In the genomic region with DNA sequence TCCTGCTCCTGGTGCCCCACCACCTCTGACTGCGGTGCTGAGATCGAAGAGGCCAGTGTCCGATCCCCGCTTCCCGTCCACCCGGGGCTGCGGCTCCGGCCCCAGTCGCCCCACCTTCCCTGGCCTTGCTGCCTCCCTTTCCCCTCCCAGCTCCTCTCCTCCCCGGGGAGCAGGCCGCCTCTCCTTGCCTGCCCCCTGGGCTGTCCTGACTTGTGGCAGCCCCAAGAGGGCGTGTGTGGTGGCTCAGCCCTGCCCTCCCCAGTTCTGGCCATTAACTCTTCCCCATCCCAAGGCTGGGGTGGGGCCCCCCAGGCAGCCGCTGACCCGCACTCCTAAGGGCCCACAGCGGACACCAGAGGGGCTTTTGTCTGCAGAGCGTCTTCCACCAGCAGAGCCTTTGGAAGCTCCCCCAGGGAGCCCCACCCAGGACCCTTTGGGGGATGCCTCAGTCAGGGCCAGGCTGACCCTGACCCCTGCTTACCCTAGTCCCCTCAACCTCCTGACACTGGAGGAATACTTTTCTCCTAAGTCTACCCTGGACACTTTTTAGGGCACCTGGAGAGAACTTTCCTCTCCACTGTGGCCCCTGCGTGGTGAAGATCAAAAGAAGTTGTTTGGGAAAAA, we compare ENCODE assay signal across 8 cellular contexts. TPM values are rescaled to one million over a fixed set of nuclear protein-coding genes. Genes with fewer than 3 reads are reported as not detected.
A peak's percentile ranks its signal among the peaks of the same experiment; 100 is the strongest.
DNase-seq lines count a peak whose midpoint lies in the region; ATAC-seq and TF ChIP-seq lines count a peak whose summit lies in the region.

No MANE protein-coding gene starts in this region.

- no TSS peak for BruUV-seq in mammary epithelial cell (replicated peaks; lab: Mats Ljungman, UMichigan)

- 48% methylated on average over 5 of the region's 17 CpGs for WGBS in mammary epithelial cell (ENCODE audit: low coverage, missing lambda C conversion rate)
- 21% methylated on average over 17 of the region's 17 CpGs for WGBS in liver

- H3K4me1 ChIP-seq in OCI-LY3 (ENCODE audit: low read length) (peaks cover 68% of the 10 kb centered on the region), mammary epithelial cell (ENCODE audit: insufficient read depth, low read length) (peaks cover 12% of the 10 kb centered on the region), liver (ENCODE audit: control insufficient read depth in 4 of 4, insufficient read depth in 4 of 4, low read length in 3 of 4) (peaks cover 8 to 58% (median 41%) of the 10 kb centered on the region in 4 donors)

- H3K36me3 Mint-ChIP-seq in type B pancreatic cell: no peaks in the 10 kb centered on the region

- TF ChIP-seq RAD21 in liver (IDR thresholded peaks at IDR 0.05): peak; percentile 37 to 63

- in situ Hi-C loops in mammary epithelial cell (cut with MboI; ENCODE audit: low sequenced_read_pairs in 2 of 2): no loop called here

- H3K4me3 ChIP-seq in OCI-LY3 (ENCODE audit: low read length): peak overlapping the region; percentile 82
- peak overlapping the region in 2 of 3 experiments; percentile 25 to 39 for H3K4me3 ChIP-seq in mammary epithelial cell (replicated peaks in 1 of 3; ENCODE audit: insufficient read depth in 1 of 3, low read depth in 2 of 3, low read length in 3 of 3)
- peak overlapping the region; percentile 42 to 43 (median 42) for H3K4me3 ChIP-seq in liver (ENCODE audit: low read depth in 1 of 3, low read length in 3 of 3)

- TF ChIP-seq CTCF in OCI-LY3 (IDR thresholded peaks at IDR 0.05; ENCODE audit: low read depth, low read length) (peak; percentile 70), mammary epithelial cell (conservative IDR thresholded peaks at IDR 0.05 in 1 of 2, IDR thresholded peaks at IDR 0.05 in 1 of 2; ENCODE audit: extremely low read depth in 1 of 2, insufficient read depth in 1 of 2, low read depth in 1 of 2, low read length in 2 of 2) (peak; percentile 25 to 58), liver (IDR thresholded peaks at IDR 0.05; ENCODE audit: low read depth, low read length, missing input control) (peak; percentile 52), type B pancreatic cell (conservative IDR thresholded peaks at IDR 0.05) (peak; percentile 53)

- DNase-seq in activated CD4-positive, alpha-beta T cell treated with anti-CD3 and anti-CD28 coated beads for 48 hours: peak; percentile 39
- DNase-seq in activated CD4-positive, alpha-beta T cell treated with anti-CD3 and anti-CD28 coated beads for 1 hour: no peak
- DNase-seq in mammary epithelial cell: peak; percentile 28
- no peak for DNase-seq in type B pancreatic cell (ENCODE audit: extremely low spot score, unreplicated experiment)
- no peak for DNase-seq in NCI-H1048 (lab: John Stamatoyannopoulos, UW)

- H3K27ac ChIP-seq in OCI-LY3 (ENCODE audit: low read length) (peak overlapping the region; percentile 50), mammary epithelial cell (ENCODE audit: insufficient read depth, low read depth, low read length) (no peak overlapping the region), liver (ENCODE audit: low read depth in 1 of 2, low read length in 2 of 2) (peak overlapping the region; percentile 77 to 86)

- dilution Hi-C loops in mammary epithelial cell (cut with HindIII; ENCODE audit: low sequenced_read_pairs): no loop called here

- intact Hi-C loops in mammary epithelial cell (cut with micrococcal nuclease): loop anchor here (5.0 kb wide), 1 partner anchor 165 kb away; no protein-coding TSS in a partner anchor

- H3K36me3 ChIP-seq in OCI-LY3 (replicated peaks; ENCODE audit: low read depth, low read length): no peaks in the 10 kb centered on the region
- H3K36me3 ChIP-seq in mammary epithelial cell (ENCODE audit: insufficient read depth, low read length): no peaks in the 10 kb centered on the region
- H3K36me3 ChIP-seq in liver (ENCODE audit: control insufficient read depth in 4 of 4, insufficient read depth in 3 of 4, low read depth in 1 of 4, low read length in 3 of 4): no peaks in the 10 kb centered on the region

- H3K4me3 Mint-ChIP-seq in type B pancreatic cell: no peak overlapping the region

- peak overlapping the region; percentile 34 for H3K27ac Mint-ChIP-seq in type B pancreatic cell

- no peaks in the 10 kb centered on the region for H3K9me3 Mint-ChIP-seq in type B pancreatic cell

- peak; percentile 39 for ATAC-seq in HG02610 (IDR thresholded peaks at IDR 0.05; ENCODE audit: unreplicated experiment)

- no peaks in the 10 kb centered on the region for H3K27me3 ChIP-seq in OCI-LY3 (ENCODE audit: low read depth, low read length)
- peaks cover 7% of the 10 kb centered on the region for H3K27me3 ChIP-seq in mammary epithelial cell (ENCODE audit: insufficient read depth, low read length)
- no peaks in the 10 kb centered on the region for H3K27me3 ChIP-seq in liver (ENCODE audit: control insufficient read depth in 4 of 4, insufficient read depth in 4 of 4, low read length in 3 of 4)

- H3K4me1 Mint-ChIP-seq in type B pancreatic cell (ENCODE audit: unreplicated experiment): peaks cover 15% of the 10 kb centered on the region

- H3K9me3 ChIP-seq in OCI-LY3 (ENCODE audit: insufficient read depth, low read length): no peaks in the 10 kb centered on the region
- no peaks in the 10 kb centered on the region for H3K9me3 ChIP-seq in mammary epithelial cell (replicated peaks; ENCODE audit: insufficient read depth, low read length)
- H3K9me3 ChIP-seq in liver (ENCODE audit: control insufficient read depth in 4 of 4, low read length in 3 of 4): no peaks in the 10 kb centered on the region

- no peaks in the 10 kb centered on the region; the same call in 1 of the 2 replicates for H3K79me2 ChIP-seq in OCI-LY3 (ENCODE audit: low read length)
- no peaks in the 10 kb centered on the region for H3K79me2 ChIP-seq in mammary epithelial cell (ENCODE audit: insufficient read depth, low read length)

- H2AFZ ChIP-seq in OCI-LY3 (ENCODE audit: low read depth, low read length) (peak overlapping the region; percentile 42), mammary epithelial cell (ENCODE audit: low read depth, low read length) (peak overlapping the region; percentile 77)

- H4K20me1 ChIP-seq in OCI-LY3 (ENCODE audit: insufficient read depth, low read length) (no peaks in the 10 kb centered on the region; the same call in 1 of the 2 replicates), mammary epithelial cell (ENCODE audit: insufficient read depth, low read length) (no peaks in the 10 kb centered on the region)

- H3K27me3 Mint-ChIP-seq in type B pancreatic cell: peaks cover 92% of the 10 kb centered on the region

- H3K4me2 ChIP-seq in OCI-LY3 (ENCODE audit: low read length) (peak overlapping the region; percentile 88), mammary epithelial cell (ENCODE audit: insufficient read depth, low read depth, low read length) (peak overlapping the region; percentile 80)

- H3K9ac ChIP-seq in OCI-LY3 (ENCODE audit: low read length) (peak overlapping the region; percentile 87), mammary epithelial cell (ENCODE audit: insufficient read depth, low read length) (no peak overlapping the region), liver (ENCODE audit: low read depth in 1 of 2, low read length in 2 of 2) (peak overlapping the region in 1 of 2 donors; percentile 18)

- CTCF ChIA-PET in mammary epithelial cell (lab: Charles Lee; ENCODE audit: low non-redundant PET): interaction anchor here (0.6 kb wide), 1 partner anchor 11 kb away, joined by 5 read pairs; no protein-coding TSS in a partner anchor

TF ChIP-seq in liver, 16 proteins besides CTCF, POLR2A, EP300 and RAD21:
- TF ChIP-seq RXRA (IDR thresholded peaks at IDR 0.05) (peak in 1 of 2 donors; percentile 50), JUND (IDR thresholded peaks at IDR 0.05) (no peak)

RNA-seq across cellular contexts. Expression of gene RTN4RL2, which starts 16.7 kb away (rescaled TPM):
- total RNA-seq in mammary epithelial cell: under 1 TPM; 0.31 to 0.33 TPM
- 0.06 TPM for polyA plus RNA-seq in mammary epithelial cell
- polyA minus RNA-seq in mammary epithelial cell: 0.21 TPM
- under 1 TPM; 0.75 to 0.89 TPM for total RNA-seq in liver
- polyA plus RNA-seq in liver: 10 to 100 TPM in 1 of 2 donors, 1 to 10 TPM in 1; 5.5 to 18.1 TPM
- 8.6 and 10.4 TPM in 2 replicates for total RNA-seq in type B pancreatic cell (ENCODE audit: low replicate concordance)

RNA-seq across cellular contexts. Expression of gene SLC43A1, which starts 38.5 kb away (rescaled TPM):
- 1 to 10 TPM; 1.4 to 2.2 TPM for total RNA-seq in mammary epithelial cell
- 0.48 TPM for polyA plus RNA-seq in mammary epithelial cell
- not detected for polyA minus RNA-seq in mammary epithelial cell
- 100 to 1,000 TPM; 107 to 171 TPM for total RNA-seq in liver
- 100 to 1,000 TPM in 1 of 2 donors, 10 to 100 TPM in 1; 85.6 to 108 TPM for polyA plus RNA-seq in liver
- total RNA-seq in type B pancreatic cell (ENCODE audit: low replicate concordance): 19.0 and 20.8 TPM in 2 replicates

RNA-seq across cellular contexts. Expression of gene SLC43A3, which starts 50.1 kb away (rescaled TPM):
- total RNA-seq in mammary epithelial cell (10 to 100 TPM; 22.7 to 27.6 TPM), liver (100 to 1,000 TPM in 1 of 2 donors, 10 to 100 TPM in 1; 47.2 to 106 TPM), type B pancreatic cell (ENCODE audit: low replicate concordance) (14.0 and 20.4 TPM in 2 replicates)
- polyA plus RNA-seq in mammary epithelial cell (105 TPM), liver (100 to 1,000 TPM in 1 of 2 donors, 10 to 100 TPM in 1; 80.2 to 152 TPM)
- 69.4 TPM for polyA minus RNA-seq in mammary epithelial cell

RNA-seq across cellular contexts. Expression of gene TIMM10, which starts 53.6 kb away (rescaled TPM):
- total RNA-seq in mammary epithelial cell: 10 to 100 TPM; 24.8 to 58.9 TPM
- polyA plus RNA-seq in mammary epithelial cell: 124 TPM
- polyA minus RNA-seq in mammary epithelial cell: 173 TPM
- 10 to 100 TPM; 19.8 to 23.7 TPM for total RNA-seq in liver
- 10 to 100 TPM; 36.9 to 77.4 TPM for polyA plus RNA-seq in liver
- 57.9 and 64.2 TPM in 2 replicates for total RNA-seq in type B pancreatic cell (ENCODE audit: low replicate concordance)

Comparison
In these comparisons a context has a peak if more than half of its experiments do, and no peak if none do; other contexts are left out.
1. DNase-seq: peak in activated CD4-positive, alpha-beta T cell treated with anti-CD3 and anti-CD28 coated beads for 48 hours (single experiment) and mammary epithelial cell (single experiment); none in activated CD4-positive, alpha-beta T cell treated with anti-CD3 and anti-CD28 coated beads for 1 hour (single experiment), type B pancreatic cell (single experiment) and NCI-H1048 (single experiment).
2. H3K4me3 ChIP-seq: peak in every context shown above with its lines; median percentile 82 in OCI-LY3; 42 in liver; 32 in mammary epithelial cell.
3. Peak in every context shown above with its lines, with median percentiles within 50 percentile points of each other: CTCF ChIP-seq.